Comparison of ENCODE assay signal across 8 cellular contexts in genomic region chr3:129485681-129486056, GRCh38. TPM values are rescaled to one million over a fixed set of nuclear protein-coding genes. Genes with fewer than 3 reads are reported as not detected.
DNase-seq lines count a peak whose midpoint lies in the region; ATAC-seq and TF ChIP-seq lines count a peak whose summit lies in the region.

No MANE protein-coding gene starts in this region.

- H3K9ac ChIP-seq in fibroblast of lung (ENCODE audit: insufficient read depth, low read length) = no peak overlapping the region
- H3K9ac ChIP-seq in neuronal stem cell (ENCODE audit: low read depth, low read length, poor library complexity) = no peak overlapping the region

- H3K4me3 ChIP-seq in AG09309 (ENCODE audit: control insufficient read depth, low read depth, low read length) (no peak overlapping the region), RWPE2 (ENCODE audit: severe bottlenecking) (no peak overlapping the region), fibroblast of lung (replicated peaks in 1 of 4; ENCODE audit: control extremely low read depth in 1 of 4, insufficient read depth in 1 of 4, low read depth in 3 of 4, low read length in 4 of 4) (no peak overlapping the region), neuronal stem cell (ENCODE audit: low read length in 2 of 2) (no peak overlapping the region)

- no peak overlapping the region for H3K4ac ChIP-seq in neuronal stem cell (ENCODE audit: low read length)

- CTCF ChIA-PET in CD4-positive, alpha-beta T cell (lab: Charles Lee) = no interaction called here

- H2AFZ ChIP-seq in fibroblast of lung (ENCODE audit: low read length) (no peak overlapping the region), neuronal stem cell (ENCODE audit: low read length) (no peak overlapping the region)

- peak overlapping the region; percentile 8 for H3K18ac ChIP-seq in neuronal stem cell (ENCODE audit: low read length)

- no peak overlapping the region for H3K14ac ChIP-seq in neuronal stem cell (ENCODE audit: low read length)

- POLR2A ChIA-PET in CD4-positive, alpha-beta T cell (lab: Charles Lee) = no interaction called here

- H3K27ac Mint-ChIP-seq in CD4-positive, alpha-beta T cell = no peak overlapping the region
- peak overlapping the region in 1 of 2 donors; percentile 62 for H3K27ac Mint-ChIP-seq in effector memory CD8-positive, alpha-beta T cell

- no peak overlapping the region for H4K8ac ChIP-seq in neuronal stem cell (ENCODE audit: low read depth, low read length)

- H3K4me2 ChIP-seq in fibroblast of lung (ENCODE audit: extremely low read depth, insufficient read depth, low read length) (peak overlapping the region; percentile 36), neuronal stem cell (ENCODE audit: insufficient read depth, low read length, poor library complexity, severe bottlenecking) (no peak overlapping the region)

- intact Hi-C loops in CD4-positive, alpha-beta T cell (cut with DNase I, micrococcal nuclease) = no loop called here

- ATAC-seq in RWPE2 (ENCODE audit: low read depth) (peak; percentile 86), HG02623 (IDR thresholded peaks at IDR 0.05; ENCODE audit: unreplicated experiment) (no peak)
- ATAC-seq in CD4-positive, alpha-beta T cell (ENCODE audit: poor library complexity) = no peak
- ATAC-seq in effector memory CD8-positive, alpha-beta T cell (replicated peaks) = no peak

- no peaks in the 10 kb centered on the region for H3K9me3 Mint-ChIP-seq in CD4-positive, alpha-beta T cell
- no peaks in the 10 kb centered on the region for H3K9me3 Mint-ChIP-seq in effector memory CD8-positive, alpha-beta T cell

- DNase-seq in AG09309 (ENCODE audit: low read depth) = peak; percentile 98
- DNase-seq in RWPE2 (ENCODE audit: low spot score) = peak; percentile 94
- DNase-seq in fibroblast of lung (ENCODE audit: low read depth in 2 of 2) = peak; percentile 95 to 100
- DNase-seq in neuronal stem cell (ENCODE audit: low spot score) = no peak
- DNase-seq in CD4-positive, alpha-beta T cell = no peak
- DNase-seq in NCI-H774 (lab: John Stamatoyannopoulos, UW) = no peak
- no peak for DNase-seq in effector memory CD8-positive, alpha-beta T cell

- peaks cover 32% of the 10 kb centered on the region for H3K36me3 Mint-ChIP-seq in CD4-positive, alpha-beta T cell (ENCODE audit: low read depth)
- H3K36me3 Mint-ChIP-seq in effector memory CD8-positive, alpha-beta T cell (ENCODE audit: insufficient read depth) = peaks cover 6% of the 10 kb centered on the region

- H3K27ac ChIP-seq in RWPE2 (ENCODE audit: poor library complexity, severe bottlenecking) (peak overlapping the region; percentile 83), fibroblast of lung (ENCODE audit: insufficient read depth, low read length) (peak overlapping the region; percentile 62), neuronal stem cell (replicated peaks; ENCODE audit: low read length) (peak overlapping the region; percentile 84)
- no peak overlapping the region for H3K27ac ChIP-seq in CD4-positive, alpha-beta T cell (ENCODE audit: low read depth, low read length)

- no CpG with 5 or more reads among the region's 8 CpGs for WGBS in neuronal stem cell (ENCODE audit: extremely low coverage in 2 of 2, insufficient read length in 2 of 2, insufficient replicate concordance in 1 of 2), 2 donors

- H3K36me3 ChIP-seq in RWPE2 (ENCODE audit: low read depth) (no peaks in the 10 kb centered on the region), fibroblast of lung (ENCODE audit: control insufficient read depth, insufficient read depth, low read length) (peaks cover 4% of the 10 kb centered on the region), neuronal stem cell (replicated peaks in 1 of 2; ENCODE audit: control insufficient read depth in 2 of 2, insufficient read depth in 2 of 2, low read length in 2 of 2) (peaks cover 4 to 54% of the 10 kb centered on the region in 2 donors)

- no peaks in the 10 kb centered on the region for H3K27me3 ChIP-seq in RWPE2 (ENCODE audit: insufficient read depth, poor library complexity, severe bottlenecking)
- no peaks in the 10 kb centered on the region for H3K27me3 ChIP-seq in fibroblast of lung (ENCODE audit: control insufficient read depth, insufficient read depth, low read length)
- no peaks in the 10 kb centered on the region for H3K27me3 ChIP-seq in neuronal stem cell (ENCODE audit: control insufficient read depth in 3 of 3, insufficient read depth in 3 of 3, low read depth in 1 of 3, low read length in 3 of 3)
- H3K27me3 ChIP-seq in CD4-positive, alpha-beta T cell (ENCODE audit: control insufficient read depth, insufficient read depth, low read length) = no peaks in the 10 kb centered on the region

- H2BK15ac ChIP-seq in neuronal stem cell (ENCODE audit: low read length) = no peak overlapping the region

- peak overlapping the region; percentile 7 for H2BK5ac ChIP-seq in neuronal stem cell (ENCODE audit: low read length)

- TF ChIP-seq CTCF in AG09309 (IDR thresholded peaks at IDR 0.05; ENCODE audit: control insufficient read depth, insufficient read depth, low read depth, low read length, missing control alignments) (no peak), RWPE2 (IDR thresholded peaks at IDR 0.05; ENCODE audit: poor library complexity, severe bottlenecking) (no peak), fibroblast of lung (conservative IDR thresholded peaks at IDR 0.05 in 1 of 2, IDR thresholded peaks at IDR 0.05 in 1 of 2; ENCODE audit: low read depth in 1 of 2, low read length in 2 of 2) (no peak)
- TF ChIP-seq CTCF in CD4-positive, alpha-beta T cell (IDR thresholded peaks at IDR 0.05) = no peak

- H2BK120ac ChIP-seq in neuronal stem cell (ENCODE audit: low read depth, low read length) = no peak overlapping the region

- peak overlapping the region; percentile 27 for H2AK5ac ChIP-seq in neuronal stem cell (ENCODE audit: low read depth, low read length)

- H3K4me1 ChIP-seq in RWPE2 (ENCODE audit: insufficient read depth, poor library complexity, severe bottlenecking) (peaks cover 28% of the 10 kb centered on the region), fibroblast of lung (ENCODE audit: control insufficient read depth, extremely low read depth, insufficient read depth, low read length) (peaks cover 26% of the 10 kb centered on the region), neuronal stem cell (ENCODE audit: control insufficient read depth in 2 of 2, insufficient read depth in 1 of 2, low read depth in 1 of 2, low read length in 2 of 2) (peaks cover 9 to 22% of the 10 kb centered on the region in 2 donors)

- H4K91ac ChIP-seq in neuronal stem cell (ENCODE audit: low read depth, low read length, poor library complexity) = peak overlapping the region; percentile 3

- peaks cover 14% of the 10 kb centered on the region for H3K4me1 Mint-ChIP-seq in CD4-positive, alpha-beta T cell (ENCODE audit: low read depth)
- H3K4me1 Mint-ChIP-seq in effector memory CD8-positive, alpha-beta T cell (ENCODE audit: low read depth in 2 of 2) = peaks cover 3 to 12% of the 10 kb centered on the region in 2 donors

- H2BK12ac ChIP-seq in neuronal stem cell (ENCODE audit: low read length) = no peak overlapping the region

- no peaks in the 10 kb centered on the region for H4K20me1 ChIP-seq in fibroblast of lung (ENCODE audit: control insufficient read depth, extremely low read depth, insufficient read depth, low read length)

- H3K79me1 ChIP-seq in neuronal stem cell (ENCODE audit: low read depth, low read length) = no peaks in the 10 kb centered on the region

- H3K27me3 Mint-ChIP-seq in CD4-positive, alpha-beta T cell = no peaks in the 10 kb centered on the region
- no peaks in the 10 kb centered on the region for H3K27me3 Mint-ChIP-seq in effector memory CD8-positive, alpha-beta T cell

- no peaks in the 10 kb centered on the region for H3K79me2 ChIP-seq in fibroblast of lung (ENCODE audit: control insufficient read depth, insufficient read depth, low read length)

- H3K9me3 ChIP-seq in RWPE2 (ENCODE audit: severe bottlenecking) (no peaks in the 10 kb centered on the region), fibroblast of lung (ENCODE audit: control insufficient read depth, insufficient read depth, low read depth, low read length) (no peaks in the 10 kb centered on the region), neuronal stem cell (replicated peaks in 1 of 2; ENCODE audit: control insufficient read depth in 2 of 2, insufficient read depth in 1 of 2, low read depth in 1 of 2, low read length in 2 of 2) (no peaks in the 10 kb centered on the region)
- H3K9me3 ChIP-seq in CD4-positive, alpha-beta T cell (ENCODE audit: control insufficient read depth, low read length) = no peaks in the 10 kb centered on the region

- H3K23ac ChIP-seq in neuronal stem cell (ENCODE audit: low read depth, low read length, poor library complexity) = no peak overlapping the region

- no peak overlapping the region for H3K4me3 Mint-ChIP-seq in CD4-positive, alpha-beta T cell
- no peak overlapping the region for H3K4me3 Mint-ChIP-seq in effector memory CD8-positive, alpha-beta T cell

RNA-seq across cellular contexts. Expression of gene RHO, which starts 42.8 kb away (rescaled TPM):
- not detected in 2 replicates for total RNA-seq in fibroblast of lung
- not detected in 2 replicates for polyA plus RNA-seq in fibroblast of lung
- polyA plus RNA-seq in fibroblast of lung (2012) = not detected in 2 replicates
- not detected in 2 replicates for polyA minus RNA-seq in fibroblast of lung (ENCODE audit: low replicate concordance)
- polyA plus RNA-seq in neuronal stem cell (2013, experiment 1 of 2) = 0.06 TPM
- polyA plus RNA-seq in neuronal stem cell (2013, experiment 2 of 2) = 0.01 TPM
- total RNA-seq in CD4-positive, alpha-beta T cell = not detected

RNA-seq across cellular contexts. Expression of gene IFT122, which starts 45.6 kb away (rescaled TPM):
- total RNA-seq in fibroblast of lung = 16.9 and 27.2 TPM in 2 replicates
- polyA plus RNA-seq in fibroblast of lung = 13.2 and 17.9 TPM in 2 replicates
- polyA plus RNA-seq in fibroblast of lung (2012) = 12.6 and 16.2 TPM in 2 replicates
- polyA minus RNA-seq in fibroblast of lung (ENCODE audit: low replicate concordance) = 82.2 and 84.8 TPM in 2 replicates
- polyA plus RNA-seq in neuronal stem cell (2013, experiment 1 of 2) = 22.3 TPM
- polyA plus RNA-seq in neuronal stem cell (2013, experiment 2 of 2) = 21.0 TPM
- total RNA-seq in CD4-positive, alpha-beta T cell = 10 to 100 TPM; 22.7 to 26.7 TPM

RNA-seq across cellular contexts. Expression of gene MBD4, which starts 45.9 kb away (rescaled TPM):
- 35.2 and 35.5 TPM in 2 replicates for total RNA-seq in fibroblast of lung
- polyA plus RNA-seq in fibroblast of lung = 24.6 and 27.4 TPM in 2 replicates
- 16.2 and 16.7 TPM in 2 replicates for polyA plus RNA-seq in fibroblast of lung (2012)
- 1.2 and 4.8 TPM in 2 replicates for polyA minus RNA-seq in fibroblast of lung (ENCODE audit: low replicate concordance)
- polyA plus RNA-seq in neuronal stem cell (2013, experiment 1 of 2) = 46.1 TPM
- 47.3 TPM for polyA plus RNA-seq in neuronal stem cell (2013, experiment 2 of 2)
- total RNA-seq in CD4-positive, alpha-beta T cell = 10 to 100 TPM; 62.0 to 63.9 TPM

RNA-seq across cellular contexts. Expression of gene EFCAB12, which starts 57.2 kb away (rescaled TPM):
- under 0.01 and 0.17 TPM in 2 replicates for total RNA-seq in fibroblast of lung
- 0.07 TPM in 1 of 2 replicates, not detected in the other for polyA plus RNA-seq in fibroblast of lung
- polyA plus RNA-seq in fibroblast of lung (2012) = 0.03 and 0.14 TPM in 2 replicates
- polyA minus RNA-seq in fibroblast of lung (ENCODE audit: low replicate concordance) = not detected in 2 replicates
- 1.3 TPM for polyA plus RNA-seq in neuronal stem cell (2013, experiment 1 of 2)
- polyA plus RNA-seq in neuronal stem cell (2013, experiment 2 of 2) = 1.2 TPM
- 1 to 10 TPM; 3.2 to 3.4 TPM for total RNA-seq in CD4-positive, alpha-beta T cell

RNA-seq across cellular contexts. Expression of gene H1-8, which starts 57.3 kb away (rescaled TPM):
- total RNA-seq in fibroblast of lung = not detected in 2 replicates
- polyA plus RNA-seq in fibroblast of lung = not detected in 2 replicates
- polyA plus RNA-seq in fibroblast of lung (2012) = not detected in 2 replicates
- not detected in 2 replicates for polyA minus RNA-seq in fibroblast of lung (ENCODE audit: low replicate concordance)
- polyA plus RNA-seq in neuronal stem cell (2013, experiment 1 of 2) = not detected
- polyA plus RNA-seq in neuronal stem cell (2013, experiment 2 of 2) = not detected
- not detected for total RNA-seq in CD4-positive, alpha-beta T cell

Comparison
In these comparisons a context has a peak if more than half of its experiments do, and no peak if none do; other contexts are left out.
1. DNase-seq: peak in AG09309 (single experiment), RWPE2 (single experiment) and fibroblast of lung (2 of 2); none in neuronal stem cell (single experiment), CD4-positive, alpha-beta T cell (0 of 10), NCI-H774 (single experiment) and effector memory CD8-positive, alpha-beta T cell (0 of 3).